Comparison of ENCODE assay signal across 9 cellular contexts in genomic region chr14:20697273-20698017, GRCh38. TPM values are rescaled to one million over a fixed set of nuclear protein-coding genes. Genes with fewer than 3 reads are reported as not detected.
A peak's percentile ranks its signal among the peaks of the same experiment; 100 is the strongest.
DNase-seq lines count a peak whose midpoint lies in the region; ATAC-seq and TF ChIP-seq lines count a peak whose summit lies in the region.
"Had no signal": no experiment of that assay in that cellular context is flagged by ENCODE, and none has a peak within 500 bp of the region (broad histone marks: within the 10 kb centered on the region; RNA-seq: fewer than 3 reads in every experiment).

No MANE protein-coding gene starts in this region.

- DNase-seq in NCI-H1417 (lab: John Stamatoyannopoulos, UW): peak; percentile 30 to 68 (median 43)
- DNase-seq in NCI-H1417 treated with DMSO at 0.1 percent for 48 hours (lab: John Stamatoyannopoulos, UW): no peak
- DNase-seq in M059J (ENCODE audit: low read depth): peak; percentile 62
- peak; percentile 51 for DNase-seq in T-helper 9 cell
- peak; percentile 40 for DNase-seq in astrocyte of the cerebellum (ENCODE audit: low read depth)
- DNase-seq in iPS DF 4.7 (ENCODE audit: extremely low read depth, low spot score): peak; percentile 44
- peak; percentile 26 to 48 for DNase-seq in stimulated activated CD4-positive, alpha-beta T cell treated with anti-CD3 and anti-CD28 coated beads, Interleukin-12 subunit alpha, Interleukin-12 subunit beta, amount 100 ng/mL, for 24 hours (ENCODE audit: low read depth in 2 of 2)

- TF ChIP-seq CTCF in astrocyte of the cerebellum (IDR thresholded peaks at IDR 0.05; ENCODE audit: low read depth, low read length, missing control alignments): peak; percentile 81

- no peak overlapping the region for H3K4me3 ChIP-seq in astrocyte of the cerebellum (ENCODE audit: low read depth, low read length)

- in situ Hi-C loops in astrocyte of the cerebellum (cut with HindIII; ENCODE audit: low sequenced_read_pairs): no loop called here

- ATAC-seq in GM18511 (IDR thresholded peaks at IDR 0.05; ENCODE audit: unreplicated experiment): no peak

RNA-seq across cellular contexts. Expression of gene ANG, which starts 8.9 kb away (rescaled TPM):
- 2.8 and 3.0 TPM in 2 replicates for total RNA-seq in M059J (2014; rRNA removed; shearing (Covaris generic))

RNA-seq across cellular contexts. Expression of gene RNASE4, which starts 13.1 kb away (rescaled TPM):
- total RNA-seq in M059J (2014; rRNA removed; shearing (Covaris generic)): 12.1 and 13.3 TPM in 2 replicates

RNA-seq across cellular contexts. Expression of gene EDDM3A, which starts 48.2 kb away (rescaled TPM):
- total RNA-seq in M059J (2014; rRNA removed; shearing (Covaris generic)): not detected in 2 replicates
- total RNA-seq: lower leg skin had no signal

RNA-seq across cellular contexts. Expression of gene OR6S1, which starts 56.0 kb away (rescaled TPM):
- total RNA-seq in M059J (2014; rRNA removed; shearing (Covaris generic)): not detected in 2 replicates
- total RNA-seq: lower leg skin had no signal
